Comparison of ENCODE assay signal across 23 cellular contexts in genomic region chr3:23439080-23439479, GRCh38.
"Had no signal": no experiment of that assay in that cellular context is flagged by ENCODE, and none has a peak within 500 bp of the region (broad histone marks: within the 10 kb centered on the region; RNA-seq: fewer than 3 reads in every experiment).

No MANE protein-coding gene starts in this region.

- H3K36me3 Mint-ChIP-seq: activated CD8-positive, alpha-beta memory T cell treated with anti-CD3 and anti-CD28 coated beads, Interleukin-2, amount 10 ng/mL, durations not matched to agents 7 days and 5 days; memory B cell; naive B cell had no signal

- H3K9me3 ChIP-seq: esophagus muscularis mucosa, gastroesophageal sphincter, heart right ventricle, left ventricle myocardium inferior, mucosa of descending colon, neutrophil, sigmoid colon, tibial artery had no signal

- H3K27me3 ChIP-seq: brain microvascular endothelial cell, esophagus muscularis mucosa, gastroesophageal sphincter, heart right ventricle, neutrophil, sigmoid colon, tibial artery had no signal

- ATAC-seq: activated CD8-positive, alpha-beta memory T cell treated with anti-CD3 and anti-CD28 coated beads, Interleukin-2, amount 10 ng/mL, durations not matched to agents 7 days and 5 days; gastroesophageal sphincter; mucosa of descending colon had no signal

- DNase-seq: activated CD4-positive, alpha-beta T cell treated with anti-CD3 and anti-CD28 coated beads for 1 hour; activated CD4-positive, alpha-beta T cell treated with anti-CD3 and anti-CD28 coated beads, Interleukin-2, amount 50 U/mL, for 48 hours; activated CD8-positive, alpha-beta memory T cell treated with anti-CD3 and anti-CD28 coated beads, Interleukin-2, amount 10 ng/mL, durations not matched to agents 7 days and 5 days; activated T-cell treated with anti-CD3 and anti-CD28 coated beads, Interleukin-2, amount 50 U/mL, for 24 hours; anterior cingulate cortex; brain microvascular endothelial cell; central memory CD4-positive, alpha-beta T cell; heart right ventricle; left ventricle myocardium inferior; mucosa of descending colon; naive B cell; sigmoid colon; stimulated activated naive B cell treated with anti-CD40 and anti-IgM and Interleukin-4, amounts not matched to agents 10 μg/mL and 1 μg/mL and 100 μg/mL, for 72 hours; substantia nigra; SW 1271; tibial artery; WERI-Rb-1 had no signal

- H3K9me3 Mint-ChIP-seq: activated naive CD4-positive, alpha-beta T cell treated with anti-CD3 and anti-CD28 coated beads, Interleukin-2, amount 50 U/mL, for 72 hours; activated T-cell treated with anti-CD3 and anti-CD28 coated beads, Interleukin-2, amount 50 U/mL, for 24 hours had no signal

- H3K4me1 ChIP-seq: esophagus muscularis mucosa, parathyroid adenoma had no signal

- H3K4me3 Mint-ChIP-seq: activated CD8-positive, alpha-beta memory T cell treated with anti-CD3 and anti-CD28 coated beads, Interleukin-2, amount 10 ng/mL, durations not matched to agents 7 days and 5 days; activated T-cell treated with anti-CD3 and anti-CD28 coated beads, Interleukin-2, amount 50 U/mL, for 24 hours; memory B cell; naive B cell; stimulated activated naive B cell treated with anti-CD40 and anti-IgM and Interleukin-4, amounts not matched to agents 10 μg/mL and 1 μg/mL and 100 μg/mL, for 72 hours had no signal

- H3K36me3 ChIP-seq: brain microvascular endothelial cell, esophagus muscularis mucosa, gastroesophageal sphincter, heart right ventricle, left ventricle myocardium inferior, neutrophil, sigmoid colon, tibial artery, WERI-Rb-1 had no signal

- H3K27ac ChIP-seq: brain microvascular endothelial cell, esophagus muscularis mucosa, gastroesophageal sphincter, left ventricle myocardium inferior, neutrophil, parathyroid adenoma, sigmoid colon, tibial artery, WERI-Rb-1 had no signal

- H3K27ac Mint-ChIP-seq: activated CD8-positive, alpha-beta memory T cell treated with anti-CD3 and anti-CD28 coated beads, Interleukin-2, amount 10 ng/mL, durations not matched to agents 7 days and 5 days; activated naive CD4-positive, alpha-beta T cell treated with anti-CD3 and anti-CD28 coated beads, Interleukin-2, amount 50 U/mL, for 72 hours; activated T-cell treated with anti-CD3 and anti-CD28 coated beads, Interleukin-2, amount 50 U/mL, for 24 hours; memory B cell; naive B cell; stimulated activated naive B cell treated with anti-CD40 and anti-IgM and Interleukin-4, amounts not matched to agents 10 μg/mL and 1 μg/mL and 100 μg/mL, for 72 hours had no signal

- H3K27me3 Mint-ChIP-seq: activated T-cell treated with anti-CD3 and anti-CD28 coated beads, Interleukin-2, amount 50 U/mL, for 24 hours; memory B cell; naive B cell; stimulated activated naive B cell treated with anti-CD40 and anti-IgM and Interleukin-4, amounts not matched to agents 10 μg/mL and 1 μg/mL and 100 μg/mL, for 72 hours had no signal

- H3K4me3 ChIP-seq: esophagus muscularis mucosa, gastroesophageal sphincter, heart right ventricle, left ventricle myocardium inferior, mucosa of descending colon, sigmoid colon, tibial artery had no signal
